34 cellular contexts compared by ENCODE assay signal in genomic region chr22:49096476-49096875, GRCh38.
"Had no signal": no experiment of that assay in that cellular context is flagged by ENCODE, and none has a peak within 500 bp of the region (broad histone marks: within the 10 kb centered on the region; RNA-seq: fewer than 3 reads in every experiment).

No MANE protein-coding gene starts in this region.

- H3K4me3 Mint-ChIP-seq: activated CD4-positive, alpha-beta memory T cell treated with anti-CD3 and anti-CD28 coated beads for 36 hours; activated CD4-positive, alpha-beta T cell treated with anti-CD3 and anti-CD28 coated beads for 36 hours; activated CD4-positive, alpha-beta T cell treated with anti-CD3 and anti-CD28 coated beads, Interleukin-2, amount 10 ng/mL, durations not matched to agents 24 days and 14 days; activated CD8-positive, alpha-beta memory T cell treated with anti-CD3 and anti-CD28 coated beads, Interleukin-2, amount 10 ng/mL, durations not matched to agents 7 days and 5 days; activated CD8-positive, alpha-beta T cell treated with anti-CD3 and anti-CD28 coated beads, Interleukin-2, amount 10 ng/mL, durations not matched to agents 7 days and 5 days; activated naive CD4-positive, alpha-beta T cell treated with anti-CD3 and anti-CD28 coated beads, Interleukin-2, amount 10 ng/mL, durations not matched to agents 7 days and 5 days; activated naive CD8-positive, alpha-beta T cell treated with anti-CD3 and anti-CD28 coated beads, Interleukin-2, amount 50 U/mL, for 24 hours; activated T-helper 1 cell treated with anti-CD3 and anti-CD28 coated beads, Interleukin-12 subunit alpha, Interleukin-12 subunit beta, Interleukin-2, Interleukin-4 antibody, amounts not matched to agents 30 ng/mL and 10 ng/mL and 1 ng/mL, durations not matched to agents 14 hours and 24 hours and 36 hours; dendritic cell treated with granulocyte-macrophage colony-stimulating factor and Interleukin-4, amounts not matched to agents 40 ng/mL and 50 ng/mL, for 4 days; endodermal cell had no signal

- H3K4me3 ChIP-seq: adrenal gland, body of pancreas, breast epithelium, cardiac muscle cell, coronary artery, dorsolateral prefrontal cortex, esophagus muscularis mucosa, gastrocnemius medialis had no signal

- H3K27me3 ChIP-seq: adrenal gland, body of pancreas, cardiac muscle cell, foreskin keratinocyte had no signal

- H3K4me1 Mint-ChIP-seq: activated CD4-positive, alpha-beta T cell treated with anti-CD3 and anti-CD28 coated beads for 36 hours; activated CD4-positive, alpha-beta T cell treated with anti-CD3 and anti-CD28 coated beads, Interleukin-2, amount 10 ng/mL, durations not matched to agents 24 days and 14 days; activated CD8-positive, alpha-beta memory T cell treated with anti-CD3 and anti-CD28 coated beads, Interleukin-2, amount 10 ng/mL, durations not matched to agents 7 days and 5 days; activated naive CD4-positive, alpha-beta T cell treated with anti-CD3 and anti-CD28 coated beads, Interleukin-2, amount 10 ng/mL, durations not matched to agents 7 days and 5 days; activated naive CD8-positive, alpha-beta T cell treated with anti-CD3 and anti-CD28 coated beads, Interleukin-2, amount 50 U/mL, for 24 hours; endodermal cell had no signal

- H3K9me3 ChIP-seq: adrenal gland, body of pancreas, breast epithelium, esophagus muscularis mucosa, gastrocnemius medialis had no signal

- H3K9me3 Mint-ChIP-seq: activated CD4-positive, alpha-beta memory T cell treated with anti-CD3 and anti-CD28 coated beads for 36 hours; activated CD4-positive, alpha-beta T cell treated with anti-CD3 and anti-CD28 coated beads, Interleukin-2, amount 10 ng/mL, durations not matched to agents 24 days and 14 days; activated naive CD4-positive, alpha-beta T cell treated with anti-CD3 and anti-CD28 coated beads, Interleukin-2, amount 10 ng/mL, durations not matched to agents 7 days and 5 days; activated naive CD4-positive, alpha-beta T cell treated with anti-CD3 and anti-CD28 coated beads, Interleukin-2, amount 50 U/mL, for 72 hours; activated naive CD8-positive, alpha-beta T cell treated with anti-CD3 and anti-CD28 coated beads, Interleukin-2, amount 50 U/mL, for 24 hours; activated T-helper 1 cell treated with anti-CD3 and anti-CD28 coated beads, Interleukin-12 subunit alpha, Interleukin-12 subunit beta, Interleukin-2, Interleukin-4 antibody, amounts not matched to agents 30 ng/mL and 10 ng/mL and 1 ng/mL, durations not matched to agents 14 hours and 24 hours and 36 hours; activated T-helper 2 cell treated with anti-CD3 and anti-CD28 coated beads, Interferon-gamma antibody, Interleukin-2, Interleukin-4, amounts not matched to agents 10 μg/mL and 5 μg/mL and 100 μg/mL, durations not matched to agents 14 hours and 24 hours and 36 hours; dendritic cell treated with granulocyte-macrophage colony-stimulating factor and Interleukin-4, amounts not matched to agents 40 ng/mL and 50 ng/mL, for 4 days had no signal

- H3K4me1 ChIP-seq: adrenal gland, body of pancreas, breast epithelium, esophagus muscularis mucosa, foreskin keratinocyte, gastrocnemius medialis had no signal

- H3K36me3 ChIP-seq: adrenal gland, breast epithelium, cardiac muscle cell, esophagus muscularis mucosa, gastrocnemius medialis had no signal

- H3K27ac Mint-ChIP-seq: activated CD4-positive, alpha-beta memory T cell treated with anti-CD3 and anti-CD28 coated beads for 36 hours; activated CD4-positive, alpha-beta T cell treated with anti-CD3 and anti-CD28 coated beads for 36 hours; activated CD4-positive, alpha-beta T cell treated with anti-CD3 and anti-CD28 coated beads, Interleukin-2, amount 10 ng/mL, durations not matched to agents 24 days and 14 days; activated CD8-positive, alpha-beta memory T cell treated with anti-CD3 and anti-CD28 coated beads, Interleukin-2, amount 10 ng/mL, durations not matched to agents 7 days and 5 days; activated CD8-positive, alpha-beta T cell treated with anti-CD3 and anti-CD28 coated beads, Interleukin-2, amount 10 ng/mL, durations not matched to agents 7 days and 5 days; activated naive CD4-positive, alpha-beta T cell treated with anti-CD3 and anti-CD28 coated beads, Interleukin-2, amount 10 ng/mL, durations not matched to agents 7 days and 5 days; activated naive CD4-positive, alpha-beta T cell treated with anti-CD3 and anti-CD28 coated beads, Interleukin-2, amount 50 U/mL, for 72 hours; activated naive CD8-positive, alpha-beta T cell treated with anti-CD3 and anti-CD28 coated beads, Interleukin-2, amount 50 U/mL, for 24 hours; activated T-helper 1 cell treated with anti-CD3 and anti-CD28 coated beads, Interleukin-12 subunit alpha, Interleukin-12 subunit beta, Interleukin-2, Interleukin-4 antibody, amounts not matched to agents 30 ng/mL and 10 ng/mL and 1 ng/mL, durations not matched to agents 14 hours and 24 hours and 36 hours; activated T-helper 2 cell treated with anti-CD3 and anti-CD28 coated beads, Interferon-gamma antibody, Interleukin-2, Interleukin-4, amounts not matched to agents 10 μg/mL and 5 μg/mL and 100 μg/mL, durations not matched to agents 14 hours and 24 hours and 36 hours; dendritic cell treated with granulocyte-macrophage colony-stimulating factor and Interleukin-4, amounts not matched to agents 40 ng/mL and 50 ng/mL, for 4 days; endodermal cell had no signal

- DNase-seq: activated CD4-positive, alpha-beta memory T cell treated with anti-CD3 and anti-CD28 coated beads for 36 hours; activated CD4-positive, alpha-beta T cell treated with anti-CD3 and anti-CD28 coated beads for 36 hours; activated CD4-positive, alpha-beta T cell treated with anti-CD3 and anti-CD28 coated beads, Interleukin-2, amount 10 ng/mL, durations not matched to agents 24 days and 14 days; activated CD4-positive, CD25-positive, alpha-beta regulatory T cell; activated CD4-positive, CD25-positive, alpha-beta regulatory T cell treated with anti-CD3 and anti-CD28 coated beads, Interleukin-2, amount 50 U/mL, for 72 hours; activated CD8-positive, alpha-beta memory T cell treated with anti-CD3 and anti-CD28 coated beads, Interleukin-2, amount 10 ng/mL, durations not matched to agents 7 days and 5 days; activated CD8-positive, alpha-beta memory T cell treated with anti-CD3 and anti-CD28 coated beads, Interleukin-2, amount 50 U/mL, for 4 hours; activated CD8-positive, alpha-beta T cell treated with anti-CD3 and anti-CD28 coated beads, Interleukin-2, amount 10 ng/mL, durations not matched to agents 7 days and 5 days; activated effector memory CD4-positive, alpha-beta T cell treated with anti-CD3 and anti-CD28 coated beads, Interleukin-2, amount 50 U/mL, for 16 hours; activated naive CD4-positive, alpha-beta T cell treated with anti-CD3 and anti-CD28 coated beads, Interleukin-2, amount 10 ng/mL, durations not matched to agents 7 days and 5 days; activated naive CD8-positive, alpha-beta T cell treated with anti-CD3 and anti-CD28 coated beads, Interleukin-2, amount 50 U/mL, for 24 hours; activated T-cell treated with anti-CD3 and anti-CD28 coated beads, Interleukin-2, amount 50 U/mL, for 1 hour; activated T-cell treated with anti-CD3 and anti-CD28 coated beads, Interleukin-2, amount 50 U/mL, for 48 hours; adrenal gland; amygdala; body of pancreas; central memory CD4-positive, alpha-beta T cell; cerebellar nuclear complex; dorsolateral prefrontal cortex; effector memory CD4-positive, alpha-beta T cell; endodermal cell; erythroblast; foreskin keratinocyte; gastrocnemius medialis; glutamatergic neuron; T-helper 2 cell had no signal

- ATAC-seq: activated CD4-positive, alpha-beta T cell treated with anti-CD3 and anti-CD28 coated beads for 36 hours; activated CD8-positive, alpha-beta memory T cell treated with anti-CD3 and anti-CD28 coated beads, Interleukin-2, amount 10 ng/mL, durations not matched to agents 7 days and 5 days; activated CD8-positive, alpha-beta T cell treated with anti-CD3 and anti-CD28 coated beads, Interleukin-2, amount 10 ng/mL, durations not matched to agents 7 days and 5 days; activated naive CD4-positive, alpha-beta T cell treated with anti-CD3 and anti-CD28 coated beads, Interleukin-2, amount 50 U/mL, for 72 hours; activated naive CD8-positive, alpha-beta T cell treated with anti-CD3 and anti-CD28 coated beads, Interleukin-2, amount 50 U/mL, for 24 hours; body of pancreas; foreskin keratinocyte; gastrocnemius medialis had no signal

- H3K27me3 Mint-ChIP-seq: activated CD4-positive, alpha-beta T cell treated with anti-CD3 and anti-CD28 coated beads, Interleukin-2, amount 10 ng/mL, durations not matched to agents 24 days and 14 days; activated CD8-positive, alpha-beta memory T cell treated with anti-CD3 and anti-CD28 coated beads, Interleukin-2, amount 10 ng/mL, durations not matched to agents 7 days and 5 days; activated naive CD4-positive, alpha-beta T cell treated with anti-CD3 and anti-CD28 coated beads, Interleukin-2, amount 10 ng/mL, durations not matched to agents 7 days and 5 days; dendritic cell treated with granulocyte-macrophage colony-stimulating factor and Interleukin-4, amounts not matched to agents 40 ng/mL and 50 ng/mL, for 4 days had no signal

- H3K27ac ChIP-seq: adrenal gland, body of pancreas, breast epithelium, cardiac muscle cell, coronary artery, dorsolateral prefrontal cortex, esophagus muscularis mucosa, foreskin keratinocyte, gastrocnemius medialis had no signal

- H3K36me3 Mint-ChIP-seq: activated CD4-positive, alpha-beta memory T cell treated with anti-CD3 and anti-CD28 coated beads for 36 hours; activated CD8-positive, alpha-beta memory T cell treated with anti-CD3 and anti-CD28 coated beads, Interleukin-2, amount 10 ng/mL, durations not matched to agents 7 days and 5 days; activated naive CD4-positive, alpha-beta T cell treated with anti-CD3 and anti-CD28 coated beads, Interleukin-2, amount 10 ng/mL, durations not matched to agents 7 days and 5 days; activated naive CD4-positive, alpha-beta T cell treated with anti-CD3 and anti-CD28 coated beads, Interleukin-2, amount 50 U/mL, for 72 hours had no signal
